In the genomic region with DNA sequence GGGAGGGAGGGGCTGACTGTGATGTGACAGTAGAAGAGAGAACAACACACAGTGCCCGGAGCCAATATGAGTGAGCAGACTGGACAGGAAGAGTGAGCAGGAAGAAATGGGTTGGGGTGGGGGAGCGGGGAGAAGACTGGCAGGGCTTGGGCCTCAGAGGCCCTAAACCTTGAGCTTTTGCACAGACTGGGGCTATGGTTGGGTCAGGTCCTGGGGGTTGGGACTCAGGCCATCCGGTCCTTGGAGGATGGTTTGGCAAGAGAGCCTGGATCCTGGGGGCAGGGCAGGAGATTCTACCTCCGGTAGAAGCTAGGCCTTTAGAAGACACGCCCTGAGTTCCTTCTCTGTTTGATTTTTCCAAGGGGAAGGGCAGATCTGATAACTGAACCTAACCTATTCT, we compare ENCODE assay signal across 8 cellular contexts. TPM values are rescaled to one million over a fixed set of nuclear protein-coding genes. Genes with fewer than 3 reads are reported as not detected.
A peak's percentile ranks its signal among the peaks of the same experiment; 100 is the strongest.
DNase-seq lines count a peak whose midpoint lies in the region; ATAC-seq and TF ChIP-seq lines count a peak whose summit lies in the region.

No MANE protein-coding gene starts in this region.

- TF ChIP-seq EP300 in tibial nerve (IDR thresholded peaks at IDR 0.05), result no peak

- H3K36me3 ChIP-seq in ascending aorta, result peaks cover 22 to 24% of the 10 kb centered on the region in 2 donors
- peaks cover 0 to 42% (median under 1%) of the 10 kb centered on the region in 3 donors for H3K36me3 ChIP-seq in tibial nerve

- no peak for ATAC-seq in activated T-cell treated with anti-CD3 and anti-CD28 coated beads, Interleukin-2, amount 50 U/mL, for 72 hours (replicated peaks in 1 of 2)
- ATAC-seq in left colon, result peak; percentile 43
- no peak for ATAC-seq in HG03139 (IDR thresholded peaks at IDR 0.05; ENCODE audit: unreplicated experiment)

- intact Hi-C loops in ascending aorta (cut with DNase I) (loop anchor here (5.0 kb wide), 2 partner anchors 44 to 79 kb away; a partner anchor contains a TSS), left colon (cut with DNase I, micrococcal nuclease) (loop anchor here in 1 of 2 donors (10.0 kb wide), 1 partner anchor 72 kb away; no protein-coding TSS in a partner anchor)

- H3K36me3 Mint-ChIP-seq in activated T-cell treated with anti-CD3 and anti-CD28 coated beads, Interleukin-2, amount 50 U/mL, for 72 hours (ENCODE audit: insufficient read depth in 2 of 2), result peaks cover 1 to 3% of the 10 kb centered on the region in 2 donors

- H3K27me3 Mint-ChIP-seq in activated T-cell treated with anti-CD3 and anti-CD28 coated beads, Interleukin-2, amount 50 U/mL, for 72 hours (ENCODE audit: low read depth), result no peaks in the 10 kb centered on the region

- TF ChIP-seq POLR2A in tibial nerve (IDR thresholded peaks at IDR 0.05), result no peak

- H3K27me3 ChIP-seq in ascending aorta (no peaks in the 10 kb centered on the region), tibial nerve (no peaks in the 10 kb centered on the region)

- no peak for TF ChIP-seq CTCF in ascending aorta (IDR thresholded peaks at IDR 0.05)
- TF ChIP-seq CTCF in tibial nerve (IDR thresholded peaks at IDR 0.05), result no peak

- H3K27ac ChIP-seq in ascending aorta (peak overlapping the region; percentile 91 to 95), tibial nerve (peak overlapping the region; percentile 91 to 99 (median 95))

- peaks cover 44% of the 10 kb centered on the region for H3K4me1 Mint-ChIP-seq in activated T-cell treated with anti-CD3 and anti-CD28 coated beads, Interleukin-2, amount 50 U/mL, for 72 hours (ENCODE audit: low read depth)

- no peaks in the 10 kb centered on the region for H3K9me3 Mint-ChIP-seq in activated T-cell treated with anti-CD3 and anti-CD28 coated beads, Interleukin-2, amount 50 U/mL, for 72 hours

- H3K9me3 ChIP-seq in ascending aorta (no peaks in the 10 kb centered on the region), tibial nerve (no peaks in the 10 kb centered on the region)

- H3K4me3 ChIP-seq in ascending aorta (peak overlapping the region; percentile 86 to 91), tibial nerve (peak overlapping the region; percentile 76 to 98 (median 91))

- peak in 1 of 2 donors; percentile 21 for DNase-seq in activated T-cell treated with anti-CD3 and anti-CD28 coated beads, Interleukin-2, amount 50 U/mL, for 72 hours
- no peak for DNase-seq in activated T-cell treated with anti-CD3 and anti-CD28 coated beads, Interleukin-2, amount 50 U/mL, for 48 hours
- no peak for DNase-seq in ascending aorta (ENCODE audit: low spot score in 2 of 2)
- DNase-seq in left colon, result peak; percentile 41 to 49
- no peak for DNase-seq in tibial nerve (ENCODE audit: low spot score in 2 of 2)
- no peak for DNase-seq in germinal center (ENCODE audit: low spot score)
- no peak for DNase-seq in NCI-H187 treated with DMSO at 0.1 percent for 48 hours (lab: John Stamatoyannopoulos, UW)

- peak overlapping the region; percentile 97 to 99 for H3K4me3 Mint-ChIP-seq in activated T-cell treated with anti-CD3 and anti-CD28 coated beads, Interleukin-2, amount 50 U/mL, for 72 hours

- WGBS in tibial nerve, 2 donors, result 35 to 42% methylated on average over 5 of the region's 5 CpGs

- H3K4me1 ChIP-seq in ascending aorta, result peaks cover 0 to 22% of the 10 kb centered on the region in 2 donors
- H3K4me1 ChIP-seq in tibial nerve, result peaks cover 0 to 30% (median 21%) of the 10 kb centered on the region in 4 donors

- peak overlapping the region; percentile 71 for H3K27ac Mint-ChIP-seq in activated T-cell treated with anti-CD3 and anti-CD28 coated beads, Interleukin-2, amount 50 U/mL, for 72 hours

RNA-seq across cellular contexts. Expression of a gene that starts 1.1 kb away (rescaled TPM):
- total RNA-seq in activated T-cell treated with anti-CD3 and anti-CD28 coated beads, Interleukin-2, amount 50 U/mL, for 72 hours, result 100 to 1,000 TPM; 206 to 207 TPM
- 72.1 TPM for total RNA-seq in ascending aorta
- 10 to 100 TPM; 49.1 to 52.2 TPM for total RNA-seq in left colon
- total RNA-seq in tibial nerve, result 10 to 100 TPM; 15.3 to 46.2 (median 22.5) TPM

RNA-seq across cellular contexts. Expression of a gene that starts 10.9 kb away (rescaled TPM):
- under 1 TPM in 1 of 2 donors, not detected in 1; 0.60 TPM for total RNA-seq in activated T-cell treated with anti-CD3 and anti-CD28 coated beads, Interleukin-2, amount 50 U/mL, for 72 hours
- total RNA-seq in ascending aorta (not detected), left colon (1 to 10 TPM; 1.9 TPM), tibial nerve (1 to 10 TPM; 1.2 to 1.8 (median 1.7) TPM)

RNA-seq across cellular contexts. Expression of a gene that starts 11.3 kb away (rescaled TPM):
- 10 to 100 TPM; 38.3 to 41.3 TPM for total RNA-seq in activated T-cell treated with anti-CD3 and anti-CD28 coated beads, Interleukin-2, amount 50 U/mL, for 72 hours
- total RNA-seq in ascending aorta (94.0 TPM), left colon (100 to 1,000 TPM; 212 to 226 TPM), tibial nerve (10 to 100 TPM; 78.0 to 89.7 (median 79.6) TPM)

RNA-seq across cellular contexts. Expression of a gene that starts 18.8 kb away (rescaled TPM):
- total RNA-seq in activated T-cell treated with anti-CD3 and anti-CD28 coated beads, Interleukin-2, amount 50 U/mL, for 72 hours, result 100 to 1,000 TPM; 140 to 158 TPM
- total RNA-seq in ascending aorta (4.9 TPM), left colon (10 to 100 TPM; 49.3 to 68.2 TPM), tibial nerve (10 to 100 TPM; 36.9 to 70.0 (median 42.0) TPM)

RNA-seq across cellular contexts. Expression of a gene that starts 35.5 kb away (rescaled TPM):
- 100 to 1,000 TPM in 1 of 2 donors, 10 to 100 TPM in 1; 90.0 to 102 TPM for total RNA-seq in activated T-cell treated with anti-CD3 and anti-CD28 coated beads, Interleukin-2, amount 50 U/mL, for 72 hours
- total RNA-seq in ascending aorta (not detected), left colon (1 to 10 TPM; 7.3 to 8.9 TPM), tibial nerve (10 to 100 TPM in 2 of 4 donors, 1 to 10 TPM in 2; 7.5 to 15.3 (median 10.2) TPM)

Comparison
In these comparisons a context has a peak if more than half of its experiments do, and no peak if none do; other contexts are left out.
1. DNase-seq: peak in left colon (2 of 2); none in activated T-cell treated with anti-CD3 and anti-CD28 coated beads, Interleukin-2, amount 50 U/mL, for 48 hours (0 of 2), ascending aorta (0 of 2), tibial nerve (0 of 2), germinal center (single experiment) and NCI-H187 treated with DMSO at 0.1 percent for 48 hours (single experiment).